1 cellular context compared by ENCODE assay signal in the genomic region with DNA sequence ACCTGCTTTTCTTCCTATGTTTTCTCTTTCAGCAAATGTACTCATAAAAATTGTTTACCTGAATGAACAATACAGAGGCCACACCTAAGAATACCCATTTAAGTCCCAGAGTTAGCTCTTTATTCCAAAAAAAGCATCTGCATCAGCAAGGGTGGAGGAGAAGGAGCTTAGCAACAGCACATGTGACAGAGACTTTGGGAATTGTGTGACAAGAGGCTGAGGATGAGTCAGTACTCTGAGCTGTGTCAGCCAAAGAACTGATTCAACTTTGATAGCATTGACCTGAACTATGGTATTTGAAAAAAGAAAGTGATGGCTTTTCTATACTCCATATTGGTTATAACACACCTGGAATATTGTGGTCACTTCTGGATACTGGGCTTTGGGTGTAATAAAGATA.
TF ChIP-seq lines count a peak whose summit lies in the region.

No MANE protein-coding gene starts in this region.

TF ChIP-seq in K562, 482 proteins besides CTCF, POLR2A, EP300 and RAD21 (continued from another document and continues in another):
- TF ChIP-seq, protein P1, sequence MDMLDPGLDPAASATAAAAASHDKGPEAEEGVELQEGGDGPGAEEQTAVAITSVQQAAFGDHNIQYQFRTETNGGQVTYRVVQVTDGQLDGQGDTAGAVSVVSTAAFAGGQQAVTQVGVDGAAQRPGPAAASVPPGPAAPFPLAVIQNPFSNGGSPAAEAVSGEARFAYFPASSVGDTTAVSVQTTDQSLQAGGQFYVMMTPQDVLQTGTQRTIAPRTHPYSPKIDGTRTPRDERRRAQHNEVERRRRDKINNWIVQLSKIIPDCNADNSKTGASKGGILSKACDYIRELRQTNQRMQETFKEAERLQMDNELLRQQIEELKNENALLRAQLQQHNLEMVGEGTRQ (CRISPR knock-in tag; IDR thresholded peaks at IDR 0.05): no peak
- TF ChIP-seq PHB (CRISPR knock-in tag; IDR thresholded peaks at IDR 0.05): no peak
- TF ChIP-seq HLTF (IDR thresholded peaks at IDR 0.05): no peak
- 0 out of 2 replicates have a peak, but pooled peaks have one; percentile 15 for TF ChIP-seq RAD51 (IDR thresholded peaks at IDR 0.05; ENCODE audit: borderline replicate concordance, low read depth)
- no peak for TF ChIP-seq TEAD4 (IDR thresholded peaks at IDR 0.05; ENCODE audit: low read length)
- no peak for TF ChIP-seq TEAD4 (CRISPR knock-in tag; IDR thresholded peaks at IDR 0.05; ENCODE audit: borderline replicate concordance)
- TF ChIP-seq ZNF274 (IDR thresholded peaks at IDR 0.05; ENCODE audit: borderline replicate concordance, low read depth, low read length): no peak
- TF ChIP-seq SAP30 (IDR thresholded peaks at IDR 0.05; ENCODE audit: borderline replicate concordance, insufficient read depth, low read depth, low read length, poor library complexity, severe bottlenecking): no peak
- TF ChIP-seq NFE2 (IDR thresholded peaks at IDR 0.05; ENCODE audit: low read depth): 0 out of 2 replicates have a peak, but pooled peaks have one; percentile 13
- TF ChIP-seq, protein P2, sequence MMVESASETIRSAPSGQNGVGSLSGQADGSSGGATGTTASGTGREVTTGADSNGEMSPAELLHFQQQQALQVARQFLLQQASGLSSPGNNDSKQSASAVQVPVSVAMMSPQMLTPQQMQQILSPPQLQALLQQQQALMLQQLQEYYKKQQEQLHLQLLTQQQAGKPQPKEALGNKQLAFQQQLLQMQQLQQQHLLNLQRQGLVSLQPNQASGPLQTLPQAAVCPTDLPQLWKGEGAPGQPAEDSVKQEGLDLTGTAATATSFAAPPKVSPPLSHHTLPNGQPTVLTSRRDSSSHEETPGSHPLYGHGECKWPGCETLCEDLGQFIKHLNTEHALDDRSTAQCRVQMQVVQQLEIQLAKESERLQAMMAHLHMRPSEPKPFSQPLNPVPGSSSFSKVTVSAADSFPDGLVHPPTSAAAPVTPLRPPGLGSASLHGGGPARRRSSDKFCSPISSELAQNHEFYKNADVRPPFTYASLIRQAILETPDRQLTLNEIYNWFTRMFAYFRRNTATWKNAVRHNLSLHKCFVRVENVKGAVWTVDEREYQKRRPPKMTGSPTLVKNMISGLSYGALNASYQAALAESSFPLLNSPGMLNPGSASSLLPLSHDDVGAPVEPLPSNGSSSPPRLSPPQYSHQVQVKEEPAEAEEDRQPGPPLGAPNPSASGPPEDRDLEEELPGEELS (CRISPR knock-in tag; IDR thresholded peaks at IDR 0.05; ENCODE audit: borderline replicate concordance): no peak
- no peak for TF ChIP-seq HCFC1 (IDR thresholded peaks at IDR 0.05; ENCODE audit: low read depth, low read length)
- TF ChIP-seq, protein P3, sequence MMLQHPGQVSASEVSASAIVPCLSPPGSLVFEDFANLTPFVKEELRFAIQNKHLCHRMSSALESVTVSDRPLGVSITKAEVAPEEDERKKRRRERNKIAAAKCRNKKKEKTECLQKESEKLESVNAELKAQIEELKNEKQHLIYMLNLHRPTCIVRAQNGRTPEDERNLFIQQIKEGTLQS (IDR thresholded peaks at IDR 0.05): peak; percentile 67
- TF ChIP-seq, protein P3 (CRISPR knock-in tag; conservative IDR thresholded peaks at IDR 0.05): no peak
- peak; percentile 39; the same call in 1 of the 2 replicates for TF ChIP-seq ARID1B (IDR thresholded peaks at IDR 0.05)
- 0 out of 2 replicates have a peak, but pooled peaks have one; percentile 33 for TF ChIP-seq BHLHE40 (IDR thresholded peaks at IDR 0.05; ENCODE audit: low read length)
- no peak for TF ChIP-seq LEF1 (IDR thresholded peaks at IDR 0.05)
- TF ChIP-seq, protein P4, sequence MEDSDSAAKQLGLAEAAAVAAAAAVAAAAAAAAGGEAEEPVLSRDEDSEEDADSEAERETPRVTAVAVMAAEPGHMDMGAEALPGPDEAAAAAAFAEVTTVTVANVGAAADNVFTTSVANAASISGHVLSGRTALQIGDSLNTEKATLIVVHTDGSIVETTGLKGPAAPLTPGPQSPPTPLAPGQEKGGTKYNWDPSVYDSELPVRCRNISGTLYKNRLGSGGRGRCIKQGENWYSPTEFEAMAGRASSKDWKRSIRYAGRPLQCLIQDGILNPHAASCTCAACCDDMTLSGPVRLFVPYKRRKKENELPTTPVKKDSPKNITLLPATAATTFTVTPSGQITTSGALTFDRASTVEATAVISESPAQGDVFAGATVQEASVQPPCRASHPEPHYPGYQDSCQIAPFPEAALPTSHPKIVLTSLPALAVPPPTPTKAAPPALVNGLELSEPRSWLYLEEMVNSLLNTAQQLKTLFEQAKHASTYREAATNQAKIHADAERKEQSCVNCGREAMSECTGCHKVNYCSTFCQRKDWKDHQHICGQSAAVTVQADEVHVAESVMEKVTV (CRISPR knock-in tag; IDR thresholded peaks at IDR 0.05): no peak
- TF ChIP-seq FOXA1 (IDR thresholded peaks at IDR 0.05; ENCODE audit: borderline replicate concordance): no peak
- TF ChIP-seq FOSL1 (tag; conservative IDR thresholded peaks at IDR 0.05): peak; percentile 71
- TF ChIP-seq, protein P5, sequence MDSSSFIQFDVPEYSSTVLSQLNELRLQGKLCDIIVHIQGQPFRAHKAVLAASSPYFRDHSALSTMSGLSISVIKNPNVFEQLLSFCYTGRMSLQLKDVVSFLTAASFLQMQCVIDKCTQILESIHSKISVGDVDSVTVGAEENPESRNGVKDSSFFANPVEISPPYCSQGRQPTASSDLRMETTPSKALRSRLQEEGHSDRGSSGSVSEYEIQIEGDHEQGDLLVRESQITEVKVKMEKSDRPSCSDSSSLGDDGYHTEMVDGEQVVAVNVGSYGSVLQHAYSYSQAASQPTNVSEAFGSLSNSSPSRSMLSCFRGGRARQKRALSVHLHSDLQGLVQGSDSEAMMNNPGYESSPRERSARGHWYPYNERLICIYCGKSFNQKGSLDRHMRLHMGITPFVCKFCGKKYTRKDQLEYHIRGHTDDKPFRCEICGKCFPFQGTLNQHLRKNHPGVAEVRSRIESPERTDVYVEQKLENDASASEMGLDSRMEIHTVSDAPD (CRISPR knock-in tag; IDR thresholded peaks at IDR 0.05): no peak
- TF ChIP-seq ZFP36 (IDR thresholded peaks at IDR 0.05; ENCODE audit: low read depth, low read length, partially characterized antibody): no peak
- TF ChIP-seq SOX6 (IDR thresholded peaks at IDR 0.05): peak; percentile 34; the same call in 1 of the 2 replicates
- no peak for TF ChIP-seq ATF7 (IDR thresholded peaks at IDR 0.05)
- TF ChIP-seq NR3C1 (CRISPR knock-in tag; IDR thresholded peaks at IDR 0.05): no peak
- TF ChIP-seq JUN (IDR thresholded peaks at IDR 0.05; ENCODE audit: borderline replicate concordance, low read depth, low read length): peak; percentile 46; the same call in 1 of the 2 replicates
- TF ChIP-seq JUN (CRISPR knock-in tag; IDR thresholded peaks at IDR 0.05; ENCODE audit: borderline replicate concordance): no peak
- no peak for TF ChIP-seq SMARCC2 (IDR thresholded peaks at IDR 0.05; ENCODE audit: low read depth)
- TF ChIP-seq ZNF778 (CRISPR knock-in tag; IDR thresholded peaks at IDR 0.05): no peak
- TF ChIP-seq, protein P6, sequence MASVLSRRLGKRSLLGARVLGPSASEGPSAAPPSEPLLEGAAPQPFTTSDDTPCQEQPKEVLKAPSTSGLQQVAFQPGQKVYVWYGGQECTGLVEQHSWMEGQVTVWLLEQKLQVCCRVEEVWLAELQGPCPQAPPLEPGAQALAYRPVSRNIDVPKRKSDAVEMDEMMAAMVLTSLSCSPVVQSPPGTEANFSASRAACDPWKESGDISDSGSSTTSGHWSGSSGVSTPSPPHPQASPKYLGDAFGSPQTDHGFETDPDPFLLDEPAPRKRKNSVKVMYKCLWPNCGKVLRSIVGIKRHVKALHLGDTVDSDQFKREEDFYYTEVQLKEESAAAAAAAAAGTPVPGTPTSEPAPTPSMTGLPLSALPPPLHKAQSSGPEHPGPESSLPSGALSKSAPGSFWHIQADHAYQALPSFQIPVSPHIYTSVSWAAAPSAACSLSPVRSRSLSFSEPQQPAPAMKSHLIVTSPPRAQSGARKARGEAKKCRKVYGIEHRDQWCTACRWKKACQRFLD (CRISPR knock-in tag; IDR thresholded peaks at IDR 0.05): no peak
- no peak for TF ChIP-seq NCOA6 (IDR thresholded peaks at IDR 0.05)
- TF ChIP-seq MCM5 (IDR thresholded peaks at IDR 0.05; ENCODE audit: low read depth): no peak
- no peak for TF ChIP-seq SIRT6 (IDR thresholded peaks at IDR 0.05; ENCODE audit: low read depth, low read length)
- TF ChIP-seq, protein P7, sequence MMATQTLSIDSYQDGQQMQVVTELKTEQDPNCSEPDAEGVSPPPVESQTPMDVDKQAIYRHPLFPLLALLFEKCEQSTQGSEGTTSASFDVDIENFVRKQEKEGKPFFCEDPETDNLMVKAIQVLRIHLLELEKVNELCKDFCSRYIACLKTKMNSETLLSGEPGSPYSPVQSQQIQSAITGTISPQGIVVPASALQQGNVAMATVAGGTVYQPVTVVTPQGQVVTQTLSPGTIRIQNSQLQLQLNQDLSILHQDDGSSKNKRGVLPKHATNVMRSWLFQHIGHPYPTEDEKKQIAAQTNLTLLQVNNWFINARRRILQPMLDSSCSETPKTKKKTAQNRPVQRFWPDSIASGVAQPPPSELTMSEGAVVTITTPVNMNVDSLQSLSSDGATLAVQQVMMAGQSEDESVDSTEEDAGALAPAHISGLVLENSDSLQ (IDR thresholded peaks at IDR 0.05): 0 out of 2 replicates have a peak, but pooled peaks have one; percentile 19
- TF ChIP-seq, protein P8, sequence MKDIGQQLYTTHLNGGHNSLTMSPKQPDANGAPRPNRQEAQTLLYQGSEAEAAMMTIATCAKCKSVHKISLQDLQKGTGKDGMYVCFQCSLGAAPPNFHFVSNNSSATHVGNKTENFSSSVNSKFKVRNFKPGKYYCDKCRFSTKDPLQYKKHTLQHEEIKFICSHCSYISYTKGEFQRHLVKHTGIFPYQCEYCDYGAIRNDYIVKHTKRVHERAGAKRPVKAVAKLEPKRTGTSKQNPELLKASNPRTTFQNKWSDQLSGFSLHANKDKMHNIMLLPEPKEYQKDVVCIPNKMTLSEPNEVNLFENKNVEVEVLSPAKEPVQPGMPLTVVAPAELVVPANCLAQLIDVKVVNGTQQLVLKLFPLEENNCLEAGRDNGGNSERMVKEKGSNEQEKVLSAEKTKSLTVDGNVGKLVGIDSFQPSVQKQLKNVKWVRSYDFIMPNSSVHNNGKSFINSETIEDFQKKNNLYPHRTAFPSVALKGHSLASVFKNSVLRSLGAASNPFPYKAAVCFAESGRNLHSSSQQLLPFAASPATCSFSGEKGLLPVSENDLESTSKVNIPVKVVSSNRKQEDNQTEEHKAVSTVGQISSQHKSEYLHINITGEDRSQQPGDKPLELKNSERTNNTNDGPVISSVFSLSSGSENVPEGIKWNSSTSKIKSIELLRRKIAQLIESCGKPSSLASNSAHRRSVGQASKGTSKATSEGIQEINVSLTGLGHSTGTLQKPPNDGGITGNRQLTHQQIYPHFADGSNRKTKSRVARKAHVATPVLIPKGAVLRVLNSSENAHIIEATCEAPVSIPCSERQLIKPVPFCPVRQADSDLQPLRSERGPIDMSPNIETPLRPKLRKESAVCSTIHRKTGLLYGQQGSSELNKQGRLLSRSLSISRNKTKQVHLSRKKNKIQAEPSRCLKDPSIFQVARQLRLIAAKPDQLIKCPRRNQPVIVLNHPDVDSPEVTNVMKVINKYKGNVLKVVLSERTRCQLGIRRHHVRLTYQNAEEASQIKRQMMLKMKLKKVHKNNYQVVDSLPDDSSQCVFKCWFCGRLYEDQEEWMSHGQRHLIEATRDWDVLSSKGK (CRISPR knock-in tag; IDR thresholded peaks at IDR 0.05): no peak
- TF ChIP-seq, protein P9, sequence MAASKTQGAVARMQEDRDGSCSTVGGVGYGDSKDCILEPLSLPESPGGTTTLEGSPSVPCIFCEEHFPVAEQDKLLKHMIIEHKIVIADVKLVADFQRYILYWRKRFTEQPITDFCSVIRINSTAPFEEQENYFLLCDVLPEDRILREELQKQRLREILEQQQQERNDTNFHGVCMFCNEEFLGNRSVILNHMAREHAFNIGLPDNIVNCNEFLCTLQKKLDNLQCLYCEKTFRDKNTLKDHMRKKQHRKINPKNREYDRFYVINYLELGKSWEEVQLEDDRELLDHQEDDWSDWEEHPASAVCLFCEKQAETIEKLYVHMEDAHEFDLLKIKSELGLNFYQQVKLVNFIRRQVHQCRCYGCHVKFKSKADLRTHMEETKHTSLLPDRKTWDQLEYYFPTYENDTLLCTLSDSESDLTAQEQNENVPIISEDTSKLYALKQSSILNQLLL (CRISPR knock-in tag; IDR thresholded peaks at IDR 0.05; ENCODE audit: borderline replicate concordance): no peak
- no peak for TF ChIP-seq SRSF3 (IDR thresholded peaks at IDR 0.05; ENCODE audit: insufficient read depth, low read length)
